ENCODE assay signal across 28 cellular contexts in genomic region chr2:96520697-96521096, GRCh38. TPM values are rescaled to one million over a fixed set of nuclear protein-coding genes. Genes with fewer than 3 reads are reported as not detected.
"Had no signal": no experiment of that assay in that cellular context is flagged by ENCODE, and none has a peak within 500 bp of the region (broad histone marks: within the 10 kb centered on the region; RNA-seq: fewer than 3 reads in every experiment).

No MANE protein-coding gene starts in this region.

- H3K4me2 ChIP-seq: hepatocyte had no signal

- DNase-seq: effector CD8-positive, alpha-beta T cell; endodermal cell; foreskin keratinocyte; heart left ventricle; kidney; natural killer cell; occipital lobe; ovary; psoas muscle; right cardiac atrium; stimulated activated CD4-positive, alpha-beta T cell treated with anti-CD3 and anti-CD28 coated beads, Interleukin-15, amount 100 ng/mL, for 24 hours; stimulated activated CD4-positive, alpha-beta T cell treated with anti-CD3 and anti-CD28 coated beads, Interleukin-2, amount 100 ng/mL, for 48 hours; stimulated activated naive B cell treated with anti-CD40 and anti-IgM and Interleukin-4, amounts not matched to agents 10 μg/mL and 1 μg/mL and 100 μg/mL, for 72 hours; stimulated activated naive CD8-positive, alpha-beta T cell treated with anti-CD3 and anti-CD28 coated beads, Interleukin-15, amount 100 ng/mL, for 72 hours; transverse colon had no signal

- H3K9me3 ChIP-seq: ovary, suprapubic skin had no signal

- H3K36me3 ChIP-seq: gastroesophageal sphincter, heart left ventricle, ovary, suprapubic skin, transverse colon had no signal

- H3K4me3 ChIP-seq: gastroesophageal sphincter, heart left ventricle, hepatocyte, lung, ovary, psoas muscle, skin epidermis, suprapubic skin, transverse colon had no signal

- FAIRE-seq: colon, kidney had no signal

- H3K79me2 ChIP-seq: hepatocyte had no signal

- H2AFZ ChIP-seq: hepatocyte had no signal

- H3K4me1 Mint-ChIP-seq: endodermal cell had no signal

- H3K4me1 ChIP-seq: foreskin keratinocyte, gastroesophageal sphincter, psoas muscle had no signal

- H3K36me3 Mint-ChIP-seq: natural killer cell had no signal

- H3K27ac ChIP-seq: epithelial cell of prostate, foreskin keratinocyte, gastroesophageal sphincter, heart left ventricle, hepatocyte, ovary, psoas muscle, skin epidermis, suprapubic skin, transverse colon had no signal

- H3K27ac Mint-ChIP-seq: dendritic cell treated with granulocyte-macrophage colony-stimulating factor and Interleukin-4, amounts not matched to agents 40 ng/mL and 50 ng/mL, for 4 days; endodermal cell; memory B cell; natural killer cell; stimulated activated naive B cell treated with anti-CD40 and anti-IgM and Interleukin-4, amounts not matched to agents 10 μg/mL and 1 μg/mL and 100 μg/mL, for 72 hours had no signal

- ATAC-seq: esophagus mucosa; foreskin keratinocyte; gastroesophageal sphincter; heart left ventricle; left lobe of liver; natural killer cell; psoas muscle; right cardiac atrium; stimulated activated naive B cell treated with anti-CD40 and anti-IgM and Interleukin-4, amounts not matched to agents 10 μg/mL and 1 μg/mL and 100 μg/mL, for 72 hours; stimulated activated naive CD8-positive, alpha-beta T cell treated with anti-CD3 and anti-CD28 coated beads, Interleukin-15, amount 100 ng/mL, for 72 hours had no signal

- H3K4me3 Mint-ChIP-seq: dendritic cell treated with granulocyte-macrophage colony-stimulating factor and Interleukin-4, amounts not matched to agents 40 ng/mL and 50 ng/mL, for 4 days; endodermal cell; memory B cell; natural killer cell; stimulated activated naive B cell treated with anti-CD40 and anti-IgM and Interleukin-4, amounts not matched to agents 10 μg/mL and 1 μg/mL and 100 μg/mL, for 72 hours; stimulated activated naive CD8-positive, alpha-beta T cell treated with anti-CD3 and anti-CD28 coated beads, Interleukin-15, amount 100 ng/mL, for 72 hours had no signal

- H3K27me3 ChIP-seq: gastroesophageal sphincter, heart left ventricle, hepatocyte, ovary, suprapubic skin, transverse colon had no signal

RNA-seq across cellular contexts. Expression of gene NEURL3, which starts 15.5 kb away (rescaled TPM):
- total RNA-seq: endodermal cell, esophagus mucosa, fibroblast of lung, foreskin keratinocyte, gastroesophageal sphincter, natural killer cell, ovary had no signal
- polyA plus RNA-seq: fibroblast of lung, foreskin keratinocyte, neural cell had no signal

RNA-seq across cellular contexts. Expression of gene ARID5A, which starts 15.9 kb away (rescaled TPM):
- polyA plus RNA-seq: neural cell had no signal
